In genomic region chr3:45677045-45677436, GRCh38 we compare ENCODE assay signal across 9 cellular contexts. TPM values are rescaled to one million over a fixed set of nuclear protein-coding genes. Genes with fewer than 3 reads are reported as not detected.
A peak's percentile ranks its signal among the peaks of the same experiment; 100 is the strongest.
DNase-seq lines count a peak whose midpoint lies in the region; ATAC-seq and TF ChIP-seq lines count a peak whose summit lies in the region.
"Had no signal": no experiment of that assay in that cellular context is flagged by ENCODE, and none has a peak within 500 bp of the region (broad histone marks: within the 10 kb centered on the region; RNA-seq: fewer than 3 reads in every experiment).

No MANE protein-coding gene starts in this region.

- no peaks in the 10 kb centered on the region for H3K9me3 ChIP-seq in cardiac muscle cell (ENCODE audit: low read depth)

- peak overlapping the region; percentile 75 for H3K27ac ChIP-seq in cardiac muscle cell
- H3K27ac ChIP-seq: C4-2B had no signal

- intact Hi-C loops in Right ventricle myocardium inferior (cut with DNase I), result no loop called here
- intact Hi-C loops in cardiac septum (cut with DNase I), result no loop called here

- no peaks in the 10 kb centered on the region for H3K27me3 ChIP-seq in cardiac muscle cell

- peak; percentile 56 for ATAC-seq in Right ventricle myocardium inferior

- DNase-seq in Right ventricle myocardium inferior (ENCODE audit: missing footprints) (no peak), cardiac septum (ENCODE audit: low spot score) (no peak), cardiac muscle cell (ENCODE audit: low read depth in 1 of 2, low spot score in 1 of 2) (peak in 1 of 2 donors; percentile 77), NCI-H1417 treated with DMSO at 0.1 percent for 48 hours (lab: John Stamatoyannopoulos, UW) (no peak), NCI-H1105 treated with DMSO at 0.1 percent for 48 hours (lab: John Stamatoyannopoulos, UW) (no peak), GM19240 (ENCODE audit: insufficient read length, low spot score) (no peak)
- peak; percentile 79 for DNase-seq in activated effector memory CD4-positive, alpha-beta T cell treated with anti-CD3 and anti-CD28 coated beads, Interleukin-2, amount 50 U/mL, for 16 hours
- peak; percentile 28 to 49 for DNase-seq in stimulated activated CD4-positive, alpha-beta T cell treated with anti-CD3 and anti-CD28 coated beads, Interleukin-1b, Interleukin-23, amount 100 ng/mL, for 4 hours (ENCODE audit: low read depth in 2 of 2)

- H3K4me1 ChIP-seq in cardiac muscle cell (ENCODE audit: low read depth), result peaks cover 27% of the 10 kb centered on the region

- TF ChIP-seq CTCF in cardiac muscle cell (IDR thresholded peaks at IDR 0.05; ENCODE audit: low read depth, low read length), result no peak

- H3K4me3 ChIP-seq in cardiac muscle cell, result no peak overlapping the region

- no peaks in the 10 kb centered on the region for H3K36me3 ChIP-seq in cardiac muscle cell

RNA-seq across cellular contexts. Expression of gene SACM1L, which starts 12.2 kb away (rescaled TPM):
- total RNA-seq in Right ventricle myocardium inferior, result 26.3 TPM
- 29.6 TPM for total RNA-seq in cardiac septum
- total RNA-seq in cardiac muscle cell, result 15.7 and 37.5 TPM in 2 replicates
- 32.8 and 37.4 TPM in 2 replicates for polyA plus RNA-seq in cardiac muscle cell

Comparison
In these comparisons a context has a peak if more than half of its experiments do, and no peak if none do; other contexts are left out.
1. DNase-seq: peak in activated effector memory CD4-positive, alpha-beta T cell treated with anti-CD3 and anti-CD28 coated beads, Interleukin-2, amount 50 U/mL, for 16 hours (single experiment) and stimulated activated CD4-positive, alpha-beta T cell treated with anti-CD3 and anti-CD28 coated beads, Interleukin-1b, Interleukin-23, amount 100 ng/mL, for 4 hours (2 of 2); none in Right ventricle myocardium inferior (single experiment), cardiac septum (single experiment), NCI-H1417 treated with DMSO at 0.1 percent for 48 hours (single experiment), NCI-H1105 treated with DMSO at 0.1 percent for 48 hours (single experiment) and GM19240 (single experiment).